ENCODE assay signal across 1 cellular context in genomic region chr14:69428289-69428998, GRCh38.
TF ChIP-seq lines count a peak whose summit lies in the region.

No MANE protein-coding gene starts in this region.

TF ChIP-seq in GM12878, 131 proteins besides CTCF, POLR2A, EP300 and RAD21 (continues in another document):
- TF ChIP-seq JUND (IDR thresholded peaks at IDR 0.05; ENCODE audit: low read depth, low read length): no peak
- no peak for TF ChIP-seq BCLAF1 (IDR thresholded peaks at IDR 0.05)
- no peak for TF ChIP-seq TARDBP (IDR thresholded peaks at IDR 0.05; ENCODE audit: borderline replicate concordance)
- TF ChIP-seq MEF2A (IDR thresholded peaks at IDR 0.05; ENCODE audit: insufficient read depth, low read depth, low read length): no peak
- no peak for TF ChIP-seq ZSCAN29 (IDR thresholded peaks at IDR 0.05)
- no peak for TF ChIP-seq MTA3 (IDR thresholded peaks at IDR 0.05; ENCODE audit: borderline replicate concordance, low read length)
- TF ChIP-seq CBFB (IDR thresholded peaks at IDR 0.05; ENCODE audit: low read depth): no peak
- no peak for TF ChIP-seq TCF7 (IDR thresholded peaks at IDR 0.05; ENCODE audit: borderline replicate concordance)
- peak; percentile 68 for TF ChIP-seq MLLT1 (IDR thresholded peaks at IDR 0.05)
- TF ChIP-seq ZNF274 (IDR thresholded peaks at IDR 0.05; ENCODE audit: insufficient read depth, insufficient read length): no peak
- TF ChIP-seq ATF2 (IDR thresholded peaks at IDR 0.05; ENCODE audit: low read length): peak; percentile 59; the same call in 1 of the 2 replicates
- TF ChIP-seq ZBTB33 (IDR thresholded peaks at IDR 0.05): no peak
- no peak for TF ChIP-seq E4F1 (IDR thresholded peaks at IDR 0.05; ENCODE audit: borderline replicate concordance, partially characterized antibody)
- TF ChIP-seq IKZF1 (conservative IDR thresholded peaks at IDR 0.05): peak; percentile 83
- TF ChIP-seq POU2F2 (IDR thresholded peaks at IDR 0.05; ENCODE audit: borderline replicate concordance, low read depth, low read length): peak; percentile 70; the same call in 2 of the 3 replicates
- no peak for TF ChIP-seq RELA (IDR thresholded peaks at IDR 0.05; ENCODE audit: borderline replicate concordance, partially characterized antibody)
- no peak for TF ChIP-seq BRCA1 (IDR thresholded peaks at IDR 0.05; ENCODE audit: low read depth, low read length)
- no peak for TF ChIP-seq PBX3 (IDR thresholded peaks at IDR 0.05; ENCODE audit: insufficient replicate concordance, low read depth, low read length)
- TF ChIP-seq ZBTB11 (CRISPR knock-in tag; IDR thresholded peaks at IDR 0.05): no peak
- TF ChIP-seq IRF3 (IDR thresholded peaks at IDR 0.05): no peak
- TF ChIP-seq PAX8 (IDR thresholded peaks at IDR 0.05): no peak
- TF ChIP-seq SMARCA5 (IDR thresholded peaks at IDR 0.05): no peak
- 0 out of 2 replicates have a peak, but pooled peaks have one; percentile 38 for TF ChIP-seq GATAD2B (conservative IDR thresholded peaks at IDR 0.05; ENCODE audit: low read depth)
- no peak; the same call in 1 of the 2 replicates for TF ChIP-seq ZBTB40 (IDR thresholded peaks at IDR 0.05; ENCODE audit: borderline replicate concordance)
- peak; percentile 57; the same call in 1 of the 2 replicates for TF ChIP-seq MYB (IDR thresholded peaks at IDR 0.05; ENCODE audit: borderline replicate concordance, low read depth, low read length)
- TF ChIP-seq CEBPZ (IDR thresholded peaks at IDR 0.05; ENCODE audit: low read depth, low read length): no peak
